ENCODE assay signal across 18 cellular contexts in genomic region chr6:158222066-158222465, GRCh38. TPM values are rescaled to one million over a fixed set of nuclear protein-coding genes. Genes with fewer than 3 reads are reported as not detected.
DNase-seq lines count a peak whose midpoint lies in the region; ATAC-seq, FAIRE-seq and TF ChIP-seq lines count a peak whose summit lies in the region.
"Had no signal": no experiment of that assay in that cellular context is flagged by ENCODE, and none has a peak within 500 bp of the region (broad histone marks: within the 10 kb centered on the region; RNA-seq: fewer than 3 reads in every experiment).

No MANE protein-coding gene starts in this region.

- H3K36me3 ChIP-seq in K562 (ENCODE audit: control insufficient read depth, insufficient read depth, low read length), result no peaks in the 10 kb centered on the region
- H3K36me3 ChIP-seq: Peyer's patch had no signal

- TF ChIP-seq POLR2A in K562 (conservative IDR thresholded peaks at IDR 0.05) (no peak), GM18505 (IDR thresholded peaks at IDR 0.05; ENCODE audit: borderline replicate concordance, extremely low read depth, insufficient read depth, insufficient read length) (no peak)

- no peaks in the 10 kb centered on the region; a peak in 1 of 5 replicates for H3K4me1 ChIP-seq in K562 (replicated peaks in 1 of 2; ENCODE audit: control insufficient read depth in 2 of 2, insufficient read depth in 2 of 2, low read length in 2 of 2)

- no peak overlapping the region for H3K9ac ChIP-seq in K562 (ENCODE audit: insufficient read depth in 1 of 2, low read depth in 2 of 2, low read length in 2 of 2)

- in situ Hi-C loops in K562 (cut with MboI), result no loop called here

- no peaks in the 10 kb centered on the region for H3K9me1 ChIP-seq in K562 (ENCODE audit: control insufficient read depth, insufficient read depth, low read length)

- DNase-seq in NCI-H345 (lab: John Stamatoyannopoulos, UW), result peak; percentile 24
- DNase-seq in NCI-H345 treated with DMSO at 0.1 percent for 48 hours (lab: John Stamatoyannopoulos, UW; ENCODE audit: unreplicated experiment), result no peak
- no peak for DNase-seq in K562 (ENCODE audit: extremely low read depth in 1 of 4, low spot score in 3 of 4)
- DNase-seq in mesenteric fat pad (ENCODE audit: low spot score), result peak; percentile 82
- DNase-seq: ACHN; CD4-positive, CD25-positive, alpha-beta regulatory T cell; DND-41; GDM1; GOT3; NCI-H1694; NCI-H2171; NCI-H526 treated with DMSO at 0.1 percent for 48 hours; Peyer's patch; Right ventricle myocardium superior had no signal

- no peak overlapping the region for H2AFZ ChIP-seq in K562 (ENCODE audit: low read depth, low read length)

- POLR2A ChIA-PET in K562 (lab: Yijun Ruan, JAX), result interaction anchor here (0.6 kb wide), 1 partner anchor 13 kb away, joined by 3 read pairs; no protein-coding TSS in a partner anchor

- CTCF ChIA-PET in K562 (lab: Yijun Ruan, JAX; ENCODE audit: low intra/inter-chr PET ratio), result interaction anchor here (0.7 to 4.1 kb wide), 3 partner anchors 297 to 750 kb away, joined by 3 to 23 read pairs (median 11); no protein-coding TSS in a partner anchor

- no peaks in the 10 kb centered on the region for H3K79me2 ChIP-seq in K562 (ENCODE audit: control insufficient read depth, insufficient read depth, low read length)

- TF ChIP-seq EP300 in Ishikawa (IDR thresholded peaks at IDR 0.05; ENCODE audit: borderline replicate concordance), result no peak
- TF ChIP-seq EP300 in K562 (IDR thresholded peaks at IDR 0.05; ENCODE audit: low read length), result no peak

- no peak overlapping the region for H3K4me2 ChIP-seq in K562 (ENCODE audit: insufficient read depth, low read length)

- H3K27me3 ChIP-seq in K562 (ENCODE audit: control insufficient read depth in 2 of 2, insufficient read depth in 2 of 2, low read length in 2 of 2), result no peaks in the 10 kb centered on the region
- H3K27me3 ChIP-seq: Peyer's patch had no signal

- no peak for TF ChIP-seq CTCF in K562 (IDR thresholded peaks at IDR 0.05 in 2 of 3, conservative IDR thresholded peaks at IDR 0.05 in 1 of 3; ENCODE audit: insufficient read depth in 2 of 3, low read depth in 1 of 3, low read length in 3 of 3)

- no peak overlapping the region for H3K4me3 ChIP-seq in K562
- H3K4me3 ChIP-seq: Peyer's patch had no signal

- TF ChIP-seq RAD21 in Ishikawa (IDR thresholded peaks at IDR 0.05; ENCODE audit: low read depth), result no peak
- TF ChIP-seq RAD21 in K562 (CRISPR knock-in tag; conservative IDR thresholded peaks at IDR 0.05 in 1 of 2, IDR thresholded peaks at IDR 0.05 in 1 of 2), result no peak

- H3K27ac ChIP-seq in K562 (ENCODE audit: extremely low read depth, low read depth, low read length), result no peak overlapping the region
- H3K27ac ChIP-seq: Peyer's patch had no signal

- 61% methylated on average over 7 of the region's 7 CpGs for WGBS in K562 (ENCODE audit: insufficient coverage, low coverage, missing lambda C conversion rate)

- H4K20me1 ChIP-seq in K562 (replicated peaks; ENCODE audit: control insufficient read depth, insufficient read depth, low read length), result no peaks in the 10 kb centered on the region

- ATAC-seq in K562 (no peak), GM18505 (IDR thresholded peaks at IDR 0.05; ENCODE audit: unreplicated experiment) (no peak), HG03280 (IDR thresholded peaks at IDR 0.05; ENCODE audit: unreplicated experiment) (no peak)

- H3K9me3 ChIP-seq in K562 (replicated peaks; ENCODE audit: control insufficient read depth, insufficient read depth, low read depth, low read length), result no peaks in the 10 kb centered on the region; the same call in 1 of the 2 replicates
- H3K9me3 ChIP-seq: Peyer's patch had no signal

- no peak for FAIRE-seq in K562 (lab: Jason Lieb, UNC)
- FAIRE-seq: GM12892 had no signal

- no TSS peak for BruUV-seq in K562 (replicated peaks; lab: Mats Ljungman, UMichigan)

- intact Hi-C loops in K562 (cut with micrococcal nuclease), result loop anchor here (5.0 kb wide), 1 partner anchor 750 kb away; no protein-coding TSS in a partner anchor

TF ChIP-seq in Ishikawa, 13 proteins besides CTCF, POLR2A, EP300 and RAD21:
- TF ChIP-seq NFIC (IDR thresholded peaks at IDR 0.05) (peak; percentile 34), USF1 (IDR thresholded peaks at IDR 0.05) (0 out of 2 replicates have a peak, but pooled peaks have one; percentile 35), YY1 (IDR thresholded peaks at IDR 0.05; ENCODE audit: low read depth) (no peak)

TF ChIP-seq in K562, 482 proteins besides CTCF, POLR2A, EP300 and RAD21:
- TF ChIP-seq SAFB (IDR thresholded peaks at IDR 0.05; ENCODE audit: borderline replicate concordance, low read depth, low read length), result no peak
- TF ChIP-seq NFIC (IDR thresholded peaks at IDR 0.05), result peak; percentile 33; the same call in 1 of the 2 replicates

RNA-seq across cellular contexts. Expression of gene GTF2H5, which starts 53.9 kb away (rescaled TPM):
- total RNA-seq in K562 (2011; cell fraction: chromatin; rRNA removed; ENCODE audit: low replicate concordance), result 1.4 and 4.6 TPM in 2 replicates
- total RNA-seq in K562 (2011; cell fraction: nucleolus; rRNA removed), result 0.67 and 1.1 TPM in 2 replicates
- 1.6 and 5.2 TPM in 2 replicates for total RNA-seq in K562 (2011; cell fraction: nucleoplasm; rRNA removed)
- 4.0 and 4.3 TPM in 2 replicates for total RNA-seq in K562 (2014; rRNA removed)
- total RNA-seq in K562 (2014; rRNA removed; fragmentation: Illumina TruSeq; extraction: Trizol), result 28.8 and 33.6 TPM in 2 replicates
- 22.5 and 24.1 TPM in 2 replicates for total RNA-seq in K562 (2015; rRNA removed; fragmentation: Illumina TruSeq; extraction: Trizol)
- 27.2 and 30.1 TPM in 2 replicates for total RNA-seq in K562 (2021)
- 17.2 and 24.9 TPM in 2 replicates for polyA plus RNA-seq in K562 (2011; rRNA removed)
- polyA plus RNA-seq in K562 (2011; cell fraction: cytosol; rRNA removed), result 2.9 and 5.0 TPM in 2 replicates
- polyA plus RNA-seq in K562 (2011; cell fraction: nucleus; rRNA removed), result 1.6 and 3.1 TPM in 2 replicates
- polyA plus RNA-seq in K562 (2012), result 14.6 and 23.1 TPM in 2 replicates
- 15.2 and 15.8 TPM in 2 replicates for polyA plus RNA-seq in K562 (2014; fragmentation: Illumina TruSeq; extraction: Trizol)
- 10 to 100 TPM; 48.8 to 58.4 TPM for polyA plus RNA-seq in K562 (2014; fragmentation: Nextera tagmentation; extraction: Ambion mirVana)
- polyA plus RNA-seq in K562 (2014; rRNA removed), result 14.9 and 19.1 TPM in 2 replicates
- 6.6 and 7.4 TPM in 2 replicates for polyA minus RNA-seq in K562 (2011; rRNA and poly(A)+ RNA removed)
- 0.46 and 1.5 TPM in 2 replicates for polyA minus RNA-seq in K562 (2011; cell fraction: cytosol; rRNA and poly(A)+ RNA removed)
- 0.54 and 0.78 TPM in 2 replicates for polyA minus RNA-seq in K562 (2011; cell fraction: nucleus; rRNA and poly(A)+ RNA removed)
- total RNA-seq in mesenteric fat pad, result 22.4 TPM

RNA-seq across cellular contexts. Expression of gene SERAC1, which starts 54.0 kb away (rescaled TPM):
- 4.6 and 10.9 TPM in 2 replicates for total RNA-seq in K562 (2011; cell fraction: chromatin; rRNA removed; ENCODE audit: low replicate concordance)
- 2.8 and 3.8 TPM in 2 replicates for total RNA-seq in K562 (2011; cell fraction: nucleolus; rRNA removed)
- 5.1 and 11.2 TPM in 2 replicates for total RNA-seq in K562 (2011; cell fraction: nucleoplasm; rRNA removed)
- total RNA-seq in K562 (2014; rRNA removed) (2.2 and 2.8 TPM in 2 replicates), K562 (2014; rRNA removed; fragmentation: Illumina TruSeq; extraction: Trizol) (3.5 and 4.4 TPM in 2 replicates), K562 (2015; rRNA removed; fragmentation: Illumina TruSeq; extraction: Trizol) (2.9 and 3.6 TPM in 2 replicates), K562 (2021) (2.6 and 4.2 TPM in 2 replicates), mesenteric fat pad (4.9 TPM)
- polyA plus RNA-seq in K562 (2011; rRNA removed) (4.8 and 6.2 TPM in 2 replicates), K562 (2014; fragmentation: Illumina TruSeq; extraction: Trizol) (3.1 and 3.3 TPM in 2 replicates), K562 (2014; fragmentation: Nextera tagmentation; extraction: Ambion mirVana) (1 to 10 TPM; 1.8 to 2.0 TPM), K562 (2014; rRNA removed) (2.2 and 3.4 TPM in 2 replicates)
- polyA plus RNA-seq in K562 (2011; cell fraction: cytosol; rRNA removed), result 1.7 and 3.1 TPM in 2 replicates
- polyA plus RNA-seq in K562 (2011; cell fraction: nucleus; rRNA removed), result 4.4 and 5.3 TPM in 2 replicates
- polyA plus RNA-seq in K562 (2012), result 2.8 and 3.8 TPM in 2 replicates
- 6.8 and 7.7 TPM in 2 replicates for polyA minus RNA-seq in K562 (2011; rRNA and poly(A)+ RNA removed)
- polyA minus RNA-seq in K562 (2011; cell fraction: cytosol; rRNA and poly(A)+ RNA removed), result 2.6 and 2.9 TPM in 2 replicates
- polyA minus RNA-seq in K562 (2011; cell fraction: nucleus; rRNA and poly(A)+ RNA removed), result 3.4 and 5.3 TPM in 2 replicates

Comparison
In these comparisons a context has a peak if more than half of its experiments do, and no peak if none do; other contexts are left out.
1. DNase-seq: peak in NCI-H345 (single experiment) and mesenteric fat pad (single experiment); none in NCI-H345 treated with DMSO at 0.1 percent for 48 hours (single experiment) and K562 (0 of 4).